Comparison of ENCODE assay signal across 8 cellular contexts in the genomic region with DNA sequence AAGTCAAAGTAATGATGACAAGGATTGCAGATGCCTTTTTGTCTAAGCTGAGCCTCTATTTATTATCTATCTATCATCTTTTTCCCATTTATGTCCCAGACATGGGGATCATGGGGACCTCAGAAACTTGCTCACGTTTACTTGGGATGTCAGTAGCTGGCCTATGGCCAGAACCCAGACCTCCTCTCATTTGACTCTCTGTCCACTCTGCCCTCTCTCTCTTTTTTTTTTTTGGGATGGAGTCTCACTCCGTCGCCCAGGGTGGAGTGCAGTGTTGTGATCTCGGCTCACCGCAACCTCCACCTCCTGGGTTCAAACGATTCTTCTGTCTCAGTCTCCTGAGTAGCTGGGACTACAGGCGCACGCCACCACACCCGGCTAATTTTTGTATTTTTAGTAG. TPM values are rescaled to one million over a fixed set of nuclear protein-coding genes. Genes with fewer than 3 reads are reported as not detected.
A peak's percentile ranks its signal among the peaks of the same experiment; 100 is the strongest.
DNase-seq lines count a peak whose midpoint lies in the region; FAIRE-seq and TF ChIP-seq lines count a peak whose summit lies in the region.

No MANE protein-coding gene starts in this region.

- no peaks in the 10 kb centered on the region for H3K9me3 Mint-ChIP-seq in neural progenitor cell

- H3K4me1 ChIP-seq in ACC112 (ENCODE audit: control insufficient read depth, insufficient read depth, low read length, unreplicated experiment) (peaks cover 37% of the 10 kb centered on the region), OCI-LY3 (ENCODE audit: low read length) (peaks cover 24% of the 10 kb centered on the region), H1 (replicated peaks in 1 of 4; ENCODE audit: control insufficient read depth in 3 of 4, insufficient read depth in 4 of 4, low read length in 3 of 4) (peaks cover 9 to 31% (median 14%) of the 10 kb centered on the region in 4 experiments), neural progenitor cell (peaks cover 67% of the 10 kb centered on the region), HAP-1 (peaks cover 51% of the 10 kb centered on the region)

- 0 out of 2 replicates have a peak, but pooled peaks cover 2% of the 10 kb centered on the region for H3K79me1 ChIP-seq in H1 (ENCODE audit: low read depth, low read length)

- no peak for TF ChIP-seq EP300 in H1 (IDR thresholded peaks at IDR 0.05; ENCODE audit: borderline replicate concordance in 1 of 2, low read depth in 2 of 2, low read length in 2 of 2)

- H2BK15ac ChIP-seq in H1 (ENCODE audit: low read length): no peak overlapping the region; the same call in 1 of the 2 replicates

- FAIRE-seq in H1 (lab: Jason Lieb, UNC): no peak

- H4K5ac ChIP-seq in H1 (ENCODE audit: insufficient read length, low read depth, low read length): no peak overlapping the region

- 84% methylated on average over 5 of the region's 9 CpGs; no CpG with 5 or more reads in 1 of the 2 experiments for WGBS in H1 (ENCODE audit: extremely low coverage in 1 of 2, insufficient coverage in 1 of 2, insufficient read length in 1 of 2, insufficient replicate concordance in 2 of 2, low coverage in 1 of 2, low lambda C conversion rate in 2 of 2, missing lambda C conversion rate in 1 of 2), 2 experiments

- in situ Hi-C loops in HAP-1 (cut with MboI; ENCODE audit: low sequenced_read_pairs): no loop called here

- peaks cover 14% of the 10 kb centered on the region for H3K23me2 ChIP-seq in H1 (ENCODE audit: low read depth, low read length)

- no peak for TF ChIP-seq RAD21 in H1 (IDR thresholded peaks at IDR 0.05 in 1 of 2, conservative IDR thresholded peaks at IDR 0.05 in 1 of 2; ENCODE audit: low read depth in 2 of 2, low read length in 2 of 2)

- H2AFZ ChIP-seq in ACC112 (ENCODE audit: low read length, unreplicated experiment) (no peak overlapping the region), OCI-LY3 (ENCODE audit: low read depth, low read length) (no peak overlapping the region), H1 (ENCODE audit: low read length) (no peak overlapping the region), neural progenitor cell (replicated peaks) (no peak overlapping the region)

- no peak for TF ChIP-seq CTCF in OCI-LY3 (IDR thresholded peaks at IDR 0.05; ENCODE audit: low read depth, low read length)
- TF ChIP-seq CTCF in H1 (IDR thresholded peaks at IDR 0.05; ENCODE audit: control extremely low read depth in 1 of 3, insufficient read depth in 1 of 3, low read depth in 1 of 3, low read length in 3 of 3): no peak
- no peak for TF ChIP-seq CTCF in neural progenitor cell (IDR thresholded peaks at IDR 0.05)

- CTCF ChIA-PET in H1 (lab: Charles Lee; ENCODE audit: partially characterized antibody): interaction anchor here (0.7 to 12.3 kb wide), 2 partner anchors 27 to 73 kb away, joined by 3 to 143 read pairs; no protein-coding TSS in a partner anchor

- no peak overlapping the region for H3K4ac ChIP-seq in H1 (replicated peaks; ENCODE audit: insufficient read length, low read depth, low read length)

- H2BK5ac ChIP-seq in H1 (ENCODE audit: low read depth, low read length): no peak overlapping the region

- H4K8ac ChIP-seq in H1 (ENCODE audit: extremely low read depth, insufficient read depth, low read length): no peak overlapping the region

- H3K23ac ChIP-seq in H1 (ENCODE audit: insufficient read length): no peak overlapping the region

- H3K27ac ChIP-seq in ACC112 (ENCODE audit: low read depth, low read length): peak overlapping the region; percentile 95
- no peak overlapping the region for H3K27ac ChIP-seq in OCI-LY3 (ENCODE audit: low read length)
- H3K27ac ChIP-seq in H1 (ENCODE audit: low read depth, low read length): no peak overlapping the region
- H3K27ac ChIP-seq in neural progenitor cell: peak overlapping the region; percentile 100

- H2AK5ac ChIP-seq in H1 (ENCODE audit: low read depth, low read length): no peak overlapping the region

- H3K79me2 ChIP-seq in ACC112 (ENCODE audit: control insufficient read depth, insufficient read depth, low read length, unreplicated experiment): peaks cover 19% of the 10 kb centered on the region
- H3K79me2 ChIP-seq in OCI-LY3 (ENCODE audit: low read length): 0 out of 2 replicates have a peak, but pooled peaks cover 3% of the 10 kb centered on the region
- H3K79me2 ChIP-seq in H1 (ENCODE audit: control insufficient read depth in 1 of 2, insufficient read depth in 2 of 2, low read length in 2 of 2): peaks cover 4 to 13% of the 10 kb centered on the region in 2 experiments
- H3K79me2 ChIP-seq in neural progenitor cell (ENCODE audit: low read depth): peaks cover 34% of the 10 kb centered on the region

- peaks cover 93% of the 10 kb centered on the region for H3F3A ChIP-seq in neural progenitor cell (ENCODE audit: low read depth)

- H3K4me3 Mint-ChIP-seq in neural progenitor cell: peak overlapping the region; percentile 91

- H2BK20ac ChIP-seq in H1 (ENCODE audit: low read length): peak overlapping the region; percentile 55; the same call in 1 of the 2 replicates

- no peak for DNase-seq in H1 (ENCODE audit: low read depth in 1 of 2, low spot score in 2 of 2)
- no peak for DNase-seq in neural progenitor cell (ENCODE audit: low spot score)
- no peak for DNase-seq in SKM-1 (lab: John Stamatoyannopoulos, UW; ENCODE audit: unreplicated experiment)
- DNase-seq in NCI-H2196 (lab: John Stamatoyannopoulos, UW; ENCODE audit: unreplicated experiment): no peak
- DNase-seq in SW480 (ENCODE audit: low spot score): no peak
- no peak for DNase-seq in HAP-1 (ENCODE audit: low spot score in 2 of 2)

- H3K27me3 Mint-ChIP-seq in neural progenitor cell (ENCODE audit: insufficient read depth, low read depth): peaks cover 15% of the 10 kb centered on the region

- no peak overlapping the region for H3K56ac ChIP-seq in H1 (replicated peaks; ENCODE audit: insufficient read length, low read depth, low read length)

- H3K36me3 ChIP-seq in ACC112 (ENCODE audit: insufficient read depth, low read length) (peaks cover 12% of the 10 kb centered on the region; the same call in 1 of the 2 replicates), OCI-LY3 (replicated peaks; ENCODE audit: low read depth, low read length) (no peaks in the 10 kb centered on the region), H1 (ENCODE audit: control insufficient read depth in 2 of 4, insufficient read depth in 4 of 4, low read length in 3 of 4) (peaks cover 0 to 5% (median 0%) of the 10 kb centered on the region in 4 experiments; a peak in 3 of 8 replicates), neural progenitor cell (no peaks in the 10 kb centered on the region), HAP-1 (replicated peaks) (peaks cover 12% of the 10 kb centered on the region)

- peak overlapping the region; percentile 100 for H3K27ac Mint-ChIP-seq in neural progenitor cell

- TF ChIP-seq POLR2A in H1 (IDR thresholded peaks at IDR 0.05; ENCODE audit: control extremely low read depth in 1 of 2, low read depth in 2 of 2, low read length in 2 of 2): no peak

- H3K27me3 ChIP-seq in ACC112 (ENCODE audit: insufficient read depth, low read length) (no peaks in the 10 kb centered on the region), OCI-LY3 (ENCODE audit: low read depth, low read length) (peaks cover 31% of the 10 kb centered on the region), H1 (replicated peaks in 1 of 4; ENCODE audit: control insufficient read depth in 3 of 4, extremely low read depth in 1 of 4, insufficient read depth in 3 of 4, low read length in 3 of 4) (peaks cover 0 to 4% (median 0%) of the 10 kb centered on the region in 4 experiments; a peak in 2 of 7 replicates), neural progenitor cell (no peaks in the 10 kb centered on the region), HAP-1 (ENCODE audit: low read depth) (no peaks in the 10 kb centered on the region)

- H2BK12ac ChIP-seq in H1 (ENCODE audit: low read depth, low read length): peak overlapping the region; percentile 96; the same call in 1 of the 2 replicates

- H3K9me3 ChIP-seq in OCI-LY3 (ENCODE audit: insufficient read depth, low read length) (no peaks in the 10 kb centered on the region), H1 (ENCODE audit: insufficient read depth in 2 of 2, low read depth in 1 of 2, low read length in 1 of 2) (no peaks in the 10 kb centered on the region), neural progenitor cell (ENCODE audit: low read depth) (no peaks in the 10 kb centered on the region), HAP-1 (no peaks in the 10 kb centered on the region)

- H4K91ac ChIP-seq in H1 (replicated peaks; ENCODE audit: insufficient read length, low read length): no peak overlapping the region

- H3K14ac ChIP-seq in H1 (ENCODE audit: insufficient read length): no peak overlapping the region

- no peak overlapping the region; the same call in 1 of the 2 replicates for H3K4me3 ChIP-seq in ACC112 (ENCODE audit: low read depth, low read length)
- H3K4me3 ChIP-seq in OCI-LY3 (ENCODE audit: low read length): no peak overlapping the region
- H3K4me3 ChIP-seq in H1 (ENCODE audit: extremely low read depth in 1 of 4, insufficient read depth in 2 of 4, low read depth in 3 of 4, low read length in 4 of 4): no peak overlapping the region; a peak in 1 of 8 replicates
- H3K4me3 ChIP-seq in neural progenitor cell: peak overlapping the region; percentile 9
- no peak overlapping the region for H3K4me3 ChIP-seq in HAP-1

- H3K18ac ChIP-seq in H1 (ENCODE audit: extremely low read depth, low read length): peak overlapping the region; percentile 34; the same call in 1 of the 2 replicates

- POLR2A ChIA-PET in H1 (lab: Charles Lee; ENCODE audit: partially characterized antibody): interaction anchor here (1.1 to 20.4 kb wide), 3 partner anchors 7 to 71 kb away, joined by 4 to 547 read pairs (median 283); partner anchors contain the start of gene ID3

- H4K20me1 ChIP-seq in OCI-LY3 (ENCODE audit: insufficient read depth, low read length) (no peaks in the 10 kb centered on the region), H1 (replicated peaks in 1 of 2; ENCODE audit: control insufficient read depth in 1 of 2, insufficient read depth in 2 of 2, low read length in 2 of 2) (peaks cover 5 to 8% of the 10 kb centered on the region in 2 experiments), neural progenitor cell (ENCODE audit: low read depth) (peaks cover 13% of the 10 kb centered on the region)

- H3K9ac ChIP-seq in OCI-LY3 (ENCODE audit: low read length) (no peak overlapping the region), H1 (replicated peaks in 1 of 4; ENCODE audit: extremely low read depth in 1 of 4, low read depth in 3 of 4, low read length in 3 of 4) (no peak overlapping the region), neural progenitor cell (peak overlapping the region; percentile 7)

- no peak overlapping the region for H2BK120ac ChIP-seq in H1 (replicated peaks; ENCODE audit: low read depth, low read length)

- H3K4me2 ChIP-seq in OCI-LY3 (ENCODE audit: low read length) (0 out of 2 replicates have a peak overlapping the region, but pooled peaks have one; percentile 61), H1 (ENCODE audit: insufficient read depth in 1 of 2, low read depth in 2 of 2, low read length in 2 of 2) (no peak overlapping the region), neural progenitor cell (peak overlapping the region; percentile 51)

- peaks cover 4% of the 10 kb centered on the region for H3K36me3 Mint-ChIP-seq in neural progenitor cell

- H3K4me1 Mint-ChIP-seq in neural progenitor cell: peaks cover 78% of the 10 kb centered on the region

RNA-seq across cellular contexts. Expression of gene ID3, which starts 3.7 kb away (rescaled TPM):
- 240 and 252 TPM in 2 replicates for total RNA-seq in H1 (2021; fragmentation: NEBNext Ultra II Directional; extraction: Animal tissue kit (Norgen Biotek cat#: 25700))
- 304 and 490 TPM in 2 replicates for polyA plus RNA-seq in H1 (2011; rRNA removed)
- polyA plus RNA-seq in H1 (2011; cell fraction: cytosol; rRNA removed): 310 TPM
- polyA plus RNA-seq in H1 (2011; cell fraction: nucleus; rRNA removed): 192 TPM
- polyA plus RNA-seq in H1 (2012, experiment 1 of 2): 135 to 194 TPM (median 157 TPM) in 4 replicates
- polyA plus RNA-seq in H1 (2012, experiment 2 of 2): 300 TPM
- polyA plus RNA-seq in H1 (2013, experiment 1 of 2): 260 TPM
- polyA plus RNA-seq in H1 (2013, experiment 2 of 2): 250 TPM
- polyA minus RNA-seq in H1 (2011; rRNA and poly(A)+ RNA removed): 30.4 and 61.8 TPM in 2 replicates
- 97.4 TPM for polyA minus RNA-seq in H1 (2011; cell fraction: cytosol; rRNA and poly(A)+ RNA removed)
- 104 TPM for polyA minus RNA-seq in H1 (2011; cell fraction: nucleus; rRNA and poly(A)+ RNA removed)
- 99.9 and 235 TPM in 2 replicates for total RNA-seq in neural progenitor cell (ENCODE audit: low replicate concordance)

RNA-seq across cellular contexts. Expression of gene E2F2, which starts 32.0 kb away (rescaled TPM):
- total RNA-seq in H1 (2021; fragmentation: NEBNext Ultra II Directional; extraction: Animal tissue kit (Norgen Biotek cat#: 25700)): 6.1 and 7.0 TPM in 2 replicates
- 1.8 and 2.3 TPM in 2 replicates for polyA plus RNA-seq in H1 (2011; rRNA removed)
- 1.8 TPM for polyA plus RNA-seq in H1 (2011; cell fraction: cytosol; rRNA removed)
- polyA plus RNA-seq in H1 (2011; cell fraction: nucleus; rRNA removed): 2.4 TPM
- 3.9 to 5.3 TPM (median 4.1 TPM) in 4 replicates for polyA plus RNA-seq in H1 (2012, experiment 1 of 2)
- 3.4 TPM for polyA plus RNA-seq in H1 (2012, experiment 2 of 2)
- 3.1 TPM for polyA plus RNA-seq in H1 (2013, experiment 1 of 2)
- polyA plus RNA-seq in H1 (2013, experiment 2 of 2): 2.9 TPM
- polyA minus RNA-seq in H1 (2011; rRNA and poly(A)+ RNA removed): 3.2 and 4.8 TPM in 2 replicates
- polyA minus RNA-seq in H1 (2011; cell fraction: cytosol; rRNA and poly(A)+ RNA removed): 2.7 TPM
- polyA minus RNA-seq in H1 (2011; cell fraction: nucleus; rRNA and poly(A)+ RNA removed): 3.8 TPM
- 3.4 and 7.0 TPM in 2 replicates for total RNA-seq in neural progenitor cell (ENCODE audit: low replicate concordance)

Comparison
In these comparisons a context has a peak if more than half of its experiments do, and no peak if none do; other contexts are left out.
1. H3K27ac ChIP-seq: peak in ACC112 (single experiment) and neural progenitor cell (single experiment); none in OCI-LY3 (single experiment) and H1 (single experiment).
2. H3K4me2 ChIP-seq: peak in OCI-LY3 (single experiment) and neural progenitor cell (single experiment); none in H1 (0 of 2).